17 cellular contexts compared by ENCODE assay signal in genomic region chr9:110334183-110334582, GRCh38. TPM values are rescaled to one million over a fixed set of nuclear protein-coding genes. Genes with fewer than 3 reads are reported as not detected.
DNase-seq lines count a peak whose midpoint lies in the region; ATAC-seq and TF ChIP-seq lines count a peak whose summit lies in the region.
"Had no signal": no experiment of that assay in that cellular context is flagged by ENCODE, and none has a peak within 500 bp of the region (broad histone marks: within the 10 kb centered on the region; RNA-seq: fewer than 3 reads in every experiment).

No MANE protein-coding gene starts in this region.

- H4K20me1 ChIP-seq in SK-N-SH (ENCODE audit: insufficient read depth) = no peaks in the 10 kb centered on the region

- TF ChIP-seq CTCF in GM13976 (IDR thresholded peaks at IDR 0.05; ENCODE audit: borderline replicate concordance, control extremely low read depth, extremely low read depth, insufficient read depth, missing control alignments) = no peak
- no peak for TF ChIP-seq CTCF in suprapubic skin (IDR thresholded peaks at IDR 0.05)
- no peak for TF ChIP-seq CTCF in SK-N-SH (IDR thresholded peaks at IDR 0.05)

- H3K4me1 ChIP-seq in suprapubic skin = no peaks in the 10 kb centered on the region
- no peaks in the 10 kb centered on the region for H3K4me1 ChIP-seq in SK-N-SH (ENCODE audit: control insufficient read depth in 1 of 2, insufficient read depth in 2 of 2, low read depth in 1 of 2, low read length in 1 of 2)

- no peaks in the 10 kb centered on the region for H3K36me3 ChIP-seq in suprapubic skin
- H3K36me3 ChIP-seq in SK-N-SH (replicated peaks in 1 of 2; ENCODE audit: control insufficient read depth in 1 of 2, insufficient read depth in 2 of 2, low read length in 1 of 2) = no peaks in the 10 kb centered on the region

- H3K27me3 ChIP-seq in suprapubic skin (no peaks in the 10 kb centered on the region), SK-N-SH (ENCODE audit: insufficient read depth) (no peaks in the 10 kb centered on the region)

- TF ChIP-seq EP300 in suprapubic skin (IDR thresholded peaks at IDR 0.05) (no peak), SK-N-SH (IDR thresholded peaks at IDR 0.05; ENCODE audit: borderline replicate concordance in 1 of 2, low read depth in 1 of 2, low read length in 1 of 2) (no peak)

- DNase-seq in GM13976 (ENCODE audit: low spot score) (peak; percentile 18), globus pallidus (ENCODE audit: low spot score) (no peak), suprapubic skin (ENCODE audit: low spot score in 2 of 2) (no peak), cardiac septum (ENCODE audit: low spot score) (no peak), SK-N-SH (no peak)
- DNase-seq: activated CD4-positive, alpha-beta memory T cell treated with anti-CD3 and anti-CD28 coated beads, Interleukin-2, amount 10 ng/mL, durations not matched to agents 7 days and 5 days; activated gamma-delta T cell; DND-41; effector memory CD8-positive, alpha-beta T cell; posterior cingulate gyrus; T-helper 2 cell had no signal

- H2AFZ ChIP-seq in SK-N-SH (ENCODE audit: low read depth) = no peak overlapping the region

- H3K9me3 ChIP-seq in suprapubic skin = no peaks in the 10 kb centered on the region
- no peaks in the 10 kb centered on the region for H3K9me3 ChIP-seq in SK-N-SH

- H3F3A ChIP-seq in SK-N-SH (replicated peaks; ENCODE audit: insufficient read depth) = no peaks in the 10 kb centered on the region

- TF ChIP-seq RAD21 in SK-N-SH (IDR thresholded peaks at IDR 0.05; ENCODE audit: low read length) = no peak

- H3K9ac ChIP-seq in SK-N-SH = no peak overlapping the region

- no peaks in the 10 kb centered on the region for H3K79me2 ChIP-seq in SK-N-SH (ENCODE audit: insufficient read depth)

- no peak overlapping the region for H3K27ac ChIP-seq in suprapubic skin
- no peak overlapping the region for H3K27ac ChIP-seq in SK-N-SH (ENCODE audit: low read depth in 2 of 2, low read length in 1 of 2)

- H3K4me3 ChIP-seq in suprapubic skin (no peak overlapping the region), SK-N-SH (ENCODE audit: low read depth in 2 of 2, low read length in 1 of 2) (no peak overlapping the region)

- in situ Hi-C loops in GM13976 (cut with MboI; ENCODE audit: low sequenced_read_pairs, unreplicated experiment) = no loop called here

- peak; percentile 74 for ATAC-seq in GM19455 (IDR thresholded peaks at IDR 0.05; ENCODE audit: unreplicated experiment)
- peak; percentile 69 for ATAC-seq in HG02678 (IDR thresholded peaks at IDR 0.05; ENCODE audit: unreplicated experiment)
- ATAC-seq in HG03439 (IDR thresholded peaks at IDR 0.05; ENCODE audit: unreplicated experiment) = peak; percentile 68
- ATAC-seq: effector memory CD8-positive, alpha-beta T cell had no signal

- POLR2A ChIA-PET in SK-N-SH (lab: Yijun Ruan, JAX) = no interaction called here

- TF ChIP-seq POLR2A in suprapubic skin (IDR thresholded peaks at IDR 0.05) = no peak

- CTCF ChIA-PET in SK-N-SH (lab: Yijun Ruan, JAX) = no interaction called here

- intact Hi-C loops in cardiac septum (cut with DNase I) = no loop called here

- H3K4me2 ChIP-seq in SK-N-SH = no peak overlapping the region

- WGBS in suprapubic skin = 85% methylated on average over 4 of the region's 4 CpGs
- WGBS in SK-N-SH (ENCODE audit: low lambda C conversion rate) = 78% methylated on average over 4 of the region's 4 CpGs

- no peaks in the 10 kb centered on the region for H3K9me2 ChIP-seq in SK-N-SH

TF ChIP-seq in SK-N-SH, 30 proteins besides CTCF, POLR2A, EP300 and RAD21:
- TF ChIP-seq JUND (IDR thresholded peaks at IDR 0.05) (no peak), EZH2phosphoT487 (IDR thresholded peaks at IDR 0.05; ENCODE audit: borderline replicate concordance, low read depth) (no peak), RXRA (IDR thresholded peaks at IDR 0.05; ENCODE audit: borderline replicate concordance, low read depth) (no peak), SMC3 (IDR thresholded peaks at IDR 0.05; ENCODE audit: low read depth, low read length) (no peak), PBX3 (IDR thresholded peaks at IDR 0.05) (no peak), ELF1 (IDR thresholded peaks at IDR 0.05) (no peak), MEF2A (IDR thresholded peaks at IDR 0.05; ENCODE audit: borderline replicate concordance, low read depth) (no peak), POLR2AphosphoS5 (IDR thresholded peaks at IDR 0.05; ENCODE audit: low read depth, low read length) (no peak), RCOR1 (IDR thresholded peaks at IDR 0.05; ENCODE audit: low read length) (no peak), ZBTB33 (IDR thresholded peaks at IDR 0.05; ENCODE audit: borderline replicate concordance, low read depth) (no peak), IRF3 (IDR thresholded peaks at IDR 0.05; ENCODE audit: low read depth, low read length) (no peak), GABPA (IDR thresholded peaks at IDR 0.05; ENCODE audit: low read depth) (no peak), TAF1 (IDR thresholded peaks at IDR 0.05; ENCODE audit: borderline replicate concordance, low read depth, low read length) (no peak), TEAD4 (IDR thresholded peaks at IDR 0.05; ENCODE audit: borderline replicate concordance, insufficient read depth) (no peak), USF1 (IDR thresholded peaks at IDR 0.05; ENCODE audit: borderline replicate concordance, low read depth) (no peak)

RNA-seq across cellular contexts. Expression of gene TXNDC8, which starts 3.5 kb away (rescaled TPM):
- not detected for total RNA-seq in suprapubic skin
- not detected for total RNA-seq in cardiac septum
- not detected in 2 replicates for polyA plus RNA-seq in SK-N-SH (2012; rRNA removed)
- not detected in 2 replicates for polyA plus RNA-seq in SK-N-SH (2012; cell fraction: cytosol; rRNA removed)
- polyA plus RNA-seq in SK-N-SH (2012; cell fraction: nucleus; rRNA removed) = not detected in 2 replicates
- total RNA-seq: activated CD4-positive, alpha-beta memory T cell treated with anti-CD3 and anti-CD28 coated beads, Interleukin-2, amount 10 ng/mL, durations not matched to agents 7 days and 5 days; glomerular endothelial cell; LHCN-M2 had no signal
- polyA plus RNA-seq: keratinocyte had no signal
